Comparison of ENCODE assay signal across 8 cellular contexts in genomic region chr18:61635901-61636528, GRCh38.
DNase-seq lines count a peak whose midpoint lies in the region; ATAC-seq and TF ChIP-seq lines count a peak whose summit lies in the region.

No MANE protein-coding gene starts in this region.

- no peak overlapping the region for H3K4me2 ChIP-seq in MM.1S (ENCODE audit: low read depth, low read length)

- H3K9me2 ChIP-seq in MM.1S (replicated peaks; ENCODE audit: insufficient read depth, low read length): no peaks in the 10 kb centered on the region

- no peaks in the 10 kb centered on the region for H3F3A ChIP-seq in MM.1S (ENCODE audit: insufficient read depth, low read length)

- no peaks in the 10 kb centered on the region for H3K79me2 ChIP-seq in MM.1S (ENCODE audit: low read length)

- no peaks in the 10 kb centered on the region for H4K20me1 ChIP-seq in MM.1S (ENCODE audit: insufficient read depth, low read length)

- no peak overlapping the region for H2AFZ ChIP-seq in MM.1S (ENCODE audit: low read length)

- peak; percentile 13 to 22 for DNase-seq in activated CD4-positive, alpha-beta T cell treated with anti-CD3 and anti-CD28 coated beads for 24 hours (ENCODE audit: low read depth in 2 of 2)
- no peak for DNase-seq in activated CD4-positive, alpha-beta T cell treated with anti-CD3 and anti-CD28 coated beads for 1 hour
- DNase-seq in MM.1S (peak; percentile 51), SK-N-DZ (ENCODE audit: low spot score) (peak; percentile 85), colonic mucosa (peak; percentile 86), left lobe of liver (ENCODE audit: low spot score) (peak; percentile 76)
- DNase-seq in stimulated activated CD4-positive, alpha-beta T cell treated with anti-CD3 and anti-CD28 coated beads, Interleukin-4, amount 100 ng/mL, for 48 hours (ENCODE audit: low read depth in 2 of 2): peak; percentile 10 to 22

- H3K27me3 ChIP-seq in MM.1S (replicated peaks; ENCODE audit: insufficient read depth, low read length) (no peaks in the 10 kb centered on the region), colonic mucosa (no peaks in the 10 kb centered on the region)

- TF ChIP-seq CTCF in MM.1S (IDR thresholded peaks at IDR 0.05; ENCODE audit: low read length) (peak; percentile 76), colonic mucosa (IDR thresholded peaks at IDR 0.05) (peak; percentile 78)

- H3K9me3 ChIP-seq in MM.1S (replicated peaks; ENCODE audit: insufficient read depth, low read length) (no peaks in the 10 kb centered on the region), colonic mucosa (no peaks in the 10 kb centered on the region)

- H3K36me3 ChIP-seq in MM.1S (replicated peaks; ENCODE audit: insufficient read depth, low read length) (no peaks in the 10 kb centered on the region), colonic mucosa (no peaks in the 10 kb centered on the region)

- intact Hi-C loops in colonic mucosa (cut with DNase I): loop anchor here (2.0 to 5.0 kb wide), 2 partner anchors 259 to 491 kb away; no protein-coding TSS in a partner anchor

- H3K27ac ChIP-seq in MM.1S (ENCODE audit: low read length) (no peak overlapping the region), colonic mucosa (peak overlapping the region; percentile 86)

- H3K9ac ChIP-seq in MM.1S (ENCODE audit: low read length) (no peak overlapping the region), colonic mucosa (ENCODE audit: low read depth in 2 of 2, low read length in 2 of 2) (peak overlapping the region in 1 of 2 donors; percentile 46)

- ATAC-seq in left lobe of liver (peak; percentile 75), HG02870 (IDR thresholded peaks at IDR 0.05; ENCODE audit: unreplicated experiment) (no peak)

- H3K4me1 ChIP-seq in MM.1S (ENCODE audit: low read length) (no peaks in the 10 kb centered on the region), colonic mucosa (peaks cover 13% of the 10 kb centered on the region)

- no peak overlapping the region for H3K4me3 ChIP-seq in MM.1S (ENCODE audit: low read length)
- no peak overlapping the region for H3K4me3 ChIP-seq in colonic mucosa
